11 cellular contexts compared by ENCODE assay signal in the genomic region with DNA sequence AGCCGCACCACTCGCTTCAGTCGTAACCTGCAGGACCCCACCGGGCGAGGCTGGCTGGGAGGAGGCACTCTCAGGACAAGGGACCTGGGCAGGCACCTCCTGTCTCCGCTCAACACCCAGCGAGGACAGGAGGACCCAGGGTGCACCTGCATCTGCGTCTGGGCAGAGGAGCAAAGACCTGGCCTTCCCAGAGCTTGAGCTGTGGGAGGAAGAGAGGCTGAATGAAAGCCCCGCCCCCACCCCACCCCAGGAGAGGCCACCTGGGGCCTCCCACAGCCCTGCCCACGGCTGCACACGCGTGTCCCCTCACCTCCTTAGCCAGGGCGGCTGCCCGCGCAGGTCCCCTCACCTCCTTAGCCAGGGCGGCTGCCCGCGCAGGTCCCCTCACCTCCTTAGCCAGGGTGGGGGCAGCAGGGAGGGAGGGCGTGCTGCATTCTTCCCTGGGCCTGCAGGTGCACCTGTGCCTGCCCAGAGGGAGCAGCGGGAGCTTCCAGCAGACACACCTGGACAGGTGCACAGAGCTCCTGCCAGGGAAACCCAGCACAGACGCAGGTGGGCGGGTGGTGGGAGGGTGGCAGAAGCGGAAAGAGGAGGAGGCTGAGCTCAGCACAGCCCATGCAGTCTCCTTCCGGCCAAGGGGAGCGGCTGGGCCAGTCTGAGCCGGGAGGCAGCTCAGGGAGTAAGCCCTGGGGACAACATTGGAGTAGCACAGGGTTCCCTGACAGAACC. TPM values are rescaled to one million over a fixed set of nuclear protein-coding genes. Genes with fewer than 3 reads are reported as not detected.
DNase-seq lines count a peak whose midpoint lies in the region; FAIRE-seq and TF ChIP-seq lines count a peak whose summit lies in the region.
"Had no signal": no experiment of that assay in that cellular context is flagged by ENCODE, and none has a peak within 500 bp of the region (broad histone marks: within the 10 kb centered on the region; RNA-seq: fewer than 3 reads in every experiment).

No MANE protein-coding gene starts in this region.

- no peak overlapping the region for H2BK5ac ChIP-seq in H1 (ENCODE audit: low read depth, low read length)

- no peak overlapping the region for H2BK120ac ChIP-seq in H1 (replicated peaks; ENCODE audit: low read depth, low read length)

- no peaks in the 10 kb centered on the region for H4K20me1 ChIP-seq in H1 (replicated peaks in 1 of 2; ENCODE audit: control insufficient read depth in 1 of 2, insufficient read depth in 2 of 2, low read length in 2 of 2)

- no peak for FAIRE-seq in H1 (lab: Jason Lieb, UNC)
- FAIRE-seq: G401.6 had no signal

- H3K4me1 ChIP-seq in H1 (replicated peaks in 1 of 4; ENCODE audit: control insufficient read depth in 3 of 4, insufficient read depth in 4 of 4, low read length in 3 of 4) (peaks cover 0 to 9% (median under 1%) of the 10 kb centered on the region in 4 experiments; a peak in 2 of 7 replicates), stomach (peaks cover 34 to 69% (median 58%) of the 10 kb centered on the region in 4 donors)

- H3K18ac ChIP-seq in H1 (ENCODE audit: extremely low read depth, low read length) = no peak overlapping the region; the same call in 1 of the 2 replicates

- peak overlapping the region; percentile 72 for H4K8ac ChIP-seq in H1 (ENCODE audit: extremely low read depth, insufficient read depth, low read length)

- H4K91ac ChIP-seq in H1 (replicated peaks; ENCODE audit: insufficient read length, low read length) = no peak overlapping the region

- no peak overlapping the region; a peak in 1 of 4 replicates for H3K4me2 ChIP-seq in H1 (ENCODE audit: insufficient read depth in 1 of 2, low read depth in 2 of 2, low read length in 2 of 2)

- H3K27ac ChIP-seq in H1 (ENCODE audit: low read depth, low read length) = no peak overlapping the region
- H3K27ac ChIP-seq in stomach = peak overlapping the region; percentile 79 to 91 (median 87)
- H3K27ac ChIP-seq in brain microvascular endothelial cell = no peak overlapping the region
- H3K27ac ChIP-seq: ovary had no signal

- no peak overlapping the region for H2BK12ac ChIP-seq in H1 (ENCODE audit: low read depth, low read length)

- H3K56ac ChIP-seq in H1 (replicated peaks; ENCODE audit: insufficient read length, low read depth, low read length) = no peak overlapping the region

- H2AK5ac ChIP-seq in H1 (ENCODE audit: low read depth, low read length) = no peak overlapping the region

- TF ChIP-seq RAD21 in H1 (IDR thresholded peaks at IDR 0.05 in 1 of 2, conservative IDR thresholded peaks at IDR 0.05 in 1 of 2; ENCODE audit: low read depth in 2 of 2, low read length in 2 of 2) = no peak

- no peak overlapping the region for H3K23ac ChIP-seq in H1 (ENCODE audit: insufficient read length)

- H4K5ac ChIP-seq in H1 (ENCODE audit: insufficient read length, low read depth, low read length) = no peak overlapping the region

- H3K9ac ChIP-seq in H1 (replicated peaks in 1 of 4; ENCODE audit: extremely low read depth in 1 of 4, low read depth in 3 of 4, low read length in 3 of 4) = no peak overlapping the region

- no peak overlapping the region for H2BK15ac ChIP-seq in H1 (ENCODE audit: low read length)

- intact Hi-C loops in stomach (cut with DNase I; ENCODE audit: low total_unique reads) = no loop called here

- H3K4ac ChIP-seq in H1 (replicated peaks; ENCODE audit: insufficient read length, low read depth, low read length) = no peak overlapping the region

- POLR2A ChIA-PET in H1 (lab: Charles Lee; ENCODE audit: partially characterized antibody) = interaction anchor here (1.0 to 5.4 kb wide), 2 partner anchors 12 to 16 kb away, joined by 3 to 22 read pairs; no protein-coding TSS in a partner anchor

- no peaks in the 10 kb centered on the region for H3K9me3 ChIP-seq in H1 (ENCODE audit: insufficient read depth in 2 of 2, low read depth in 1 of 2, low read length in 1 of 2)
- H3K9me3 ChIP-seq in stomach = no peaks in the 10 kb centered on the region
- H3K9me3 ChIP-seq: ovary had no signal

- no peak overlapping the region for H2AFZ ChIP-seq in H1 (ENCODE audit: low read length)

- H3K27me3 ChIP-seq in H7 (ENCODE audit: control insufficient read depth, insufficient read depth, low read length) (no peaks in the 10 kb centered on the region), H1 (replicated peaks in 1 of 4; ENCODE audit: control insufficient read depth in 3 of 4, extremely low read depth in 1 of 4, insufficient read depth in 3 of 4, low read length in 3 of 4) (no peaks in the 10 kb centered on the region), stomach (peaks cover 0 to 8% (median 0%) of the 10 kb centered on the region in 3 donors), brain microvascular endothelial cell (replicated peaks) (peaks cover 15% of the 10 kb centered on the region)
- H3K27me3 ChIP-seq: ovary had no signal

- WGBS in H1 (ENCODE audit: extremely low coverage in 1 of 2, insufficient coverage in 1 of 2, insufficient read length in 1 of 2, insufficient replicate concordance in 2 of 2, low coverage in 1 of 2, low lambda C conversion rate in 2 of 2, missing lambda C conversion rate in 1 of 2), 2 experiments = 74% methylated on average over 15 of the region's 26 CpGs; no CpG with 5 or more reads in 1 of the 2 experiments
- 24 to 66% (median 42%) methylated on average over 6 to 26 of the region's 26 CpGs for WGBS in stomach, 5 donors

- no peak overlapping the region for H3K4me3 ChIP-seq in H7 (ENCODE audit: insufficient read depth, low read depth, low read length)
- H3K4me3 ChIP-seq in H1 (ENCODE audit: extremely low read depth in 1 of 4, insufficient read depth in 2 of 4, low read depth in 3 of 4, low read length in 4 of 4) = no peak overlapping the region
- peak overlapping the region in 1 of 4 donors; percentile 3 for H3K4me3 ChIP-seq in stomach
- no peak overlapping the region for H3K4me3 ChIP-seq in brain microvascular endothelial cell (ENCODE audit: low read depth, low read length)
- H3K4me3 ChIP-seq: ovary had no signal

- TF ChIP-seq EP300 in H1 (IDR thresholded peaks at IDR 0.05; ENCODE audit: borderline replicate concordance in 1 of 2, low read depth in 2 of 2, low read length in 2 of 2) = no peak
- no peak for TF ChIP-seq EP300 in stomach (IDR thresholded peaks at IDR 0.05)

- H2BK20ac ChIP-seq in H1 (ENCODE audit: low read length) = no peak overlapping the region

- H3K79me1 ChIP-seq in H1 (ENCODE audit: low read depth, low read length) = no peaks in the 10 kb centered on the region

- in situ Hi-C loops in brain microvascular endothelial cell (cut with HindIII; ENCODE audit: low pct_ligation_motif_present, low sequenced_read_pairs) = no loop called here

- H3K23me2 ChIP-seq in H1 (ENCODE audit: low read depth, low read length) = no peaks in the 10 kb centered on the region

- H3K36me3 ChIP-seq in H7 (replicated peaks; ENCODE audit: control insufficient read depth, insufficient read depth, low read length) = no peaks in the 10 kb centered on the region
- no peaks in the 10 kb centered on the region for H3K36me3 ChIP-seq in H1 (ENCODE audit: control insufficient read depth in 2 of 4, insufficient read depth in 4 of 4, low read length in 3 of 4)
- H3K36me3 ChIP-seq in stomach = no peaks in the 10 kb centered on the region
- no peaks in the 10 kb centered on the region for H3K36me3 ChIP-seq in brain microvascular endothelial cell (replicated peaks)
- H3K36me3 ChIP-seq: ovary had no signal

- TF ChIP-seq POLR2A in H1 (IDR thresholded peaks at IDR 0.05; ENCODE audit: control extremely low read depth in 1 of 2, low read depth in 2 of 2, low read length in 2 of 2) = no peak
- peak in 2 of 4 donors; percentile 64 to 74 for TF ChIP-seq POLR2A in stomach (IDR thresholded peaks at IDR 0.05)

- CTCF ChIA-PET in H1 (lab: Charles Lee; ENCODE audit: partially characterized antibody) = interaction anchor here (0.8 to 3.4 kb wide), 10 partner anchors 8 to 210 kb away, joined by 3 to 14 read pairs (median 4); no protein-coding TSS in a partner anchor

- peak; percentile 85 for DNase-seq in H7
- peak; percentile 75 for DNase-seq in NCI-H2171 (lab: John Stamatoyannopoulos, UW)
- no peak for DNase-seq in H1 (ENCODE audit: low read depth in 1 of 2, low spot score in 2 of 2)
- peak; percentile 89 for DNase-seq in stomach
- DNase-seq in GOT3 (lab: John Stamatoyannopoulos, UW) = no peak
- no peak for DNase-seq in brain microvascular endothelial cell
- DNase-seq in activated effector memory CD4-positive, alpha-beta T cell treated with Interleukin-2 at 50 U/mL for 16 hours = no peak
- DNase-seq: NCI-H1694, ovary, T-helper 2 cell had no signal

- TF ChIP-seq CTCF in H1 (IDR thresholded peaks at IDR 0.05; ENCODE audit: control extremely low read depth in 1 of 3, insufficient read depth in 1 of 3, low read depth in 1 of 3, low read length in 3 of 3) = no peak
- peak in 2 of 7 experiments; percentile 25 to 26 for TF ChIP-seq CTCF in stomach (IDR thresholded peaks at IDR 0.05)
- TF ChIP-seq CTCF in brain microvascular endothelial cell (IDR thresholded peaks at IDR 0.05; ENCODE audit: low read depth, low read length, missing control alignments) = no peak

- H3K14ac ChIP-seq in H1 (ENCODE audit: insufficient read length) = no peak overlapping the region

- no peaks in the 10 kb centered on the region for H3K79me2 ChIP-seq in H1 (ENCODE audit: control insufficient read depth in 1 of 2, insufficient read depth in 2 of 2, low read length in 2 of 2)

TF ChIP-seq in H1, 55 proteins besides CTCF, POLR2A, EP300 and RAD21 (continues in another document):
- TF ChIP-seq KDM5A (IDR thresholded peaks at IDR 0.05; ENCODE audit: low read length) (no peak), BACH1 (IDR thresholded peaks at IDR 0.05; ENCODE audit: low read length) (no peak), CEBPB (IDR thresholded peaks at IDR 0.05; ENCODE audit: low read depth, low read length) (no peak), RFX5 (IDR thresholded peaks at IDR 0.05; ENCODE audit: borderline replicate concordance, low read depth, low read length) (no peak)

RNA-seq across cellular contexts. Expression of a gene that starts 18.5 kb away (rescaled TPM):
- 17.7 and 19.8 TPM in 2 replicates for total RNA-seq in H7 (2014; rRNA removed; shearing (Covaris generic))
- 38.6 and 39.7 TPM in 2 replicates for total RNA-seq in H1 (2021; fragmentation: NEBNext Ultra II Directional; extraction: Animal tissue kit (Norgen Biotek cat#: 25700))
- polyA plus RNA-seq in H1 (2011; rRNA removed) = 23.5 and 37.5 TPM in 2 replicates
- 26.4 TPM for polyA plus RNA-seq in H1 (2011; cell fraction: cytosol; rRNA removed)
- polyA plus RNA-seq in H1 (2011; cell fraction: nucleus; rRNA removed) = 181 TPM
- 27.4 to 47.0 TPM (median 38.9 TPM) in 4 replicates for polyA plus RNA-seq in H1 (2012, experiment 1 of 2)
- 19.5 TPM for polyA plus RNA-seq in H1 (2012, experiment 2 of 2)
- polyA plus RNA-seq in H1 (2013, experiment 1 of 2) = 27.2 TPM
- polyA plus RNA-seq in H1 (2013, experiment 2 of 2) = 24.9 TPM
- 23.8 and 28.1 TPM in 2 replicates for polyA minus RNA-seq in H1 (2011; rRNA and poly(A)+ RNA removed)
- 33.8 TPM for polyA minus RNA-seq in H1 (2011; cell fraction: cytosol; rRNA and poly(A)+ RNA removed)
- polyA minus RNA-seq in H1 (2011; cell fraction: nucleus; rRNA and poly(A)+ RNA removed) = 44.5 TPM
- 100 to 1,000 TPM in 3 of 5 donors, 10 to 100 TPM in 2; 23.9 to 346 (median 126) TPM for total RNA-seq in stomach
- 10 to 100 TPM in 2 of 3 donors, 1 to 10 TPM in 1; 4.7 to 12.4 (median 10.3) TPM for polyA plus RNA-seq in stomach

Comparison
In these comparisons a context has a peak if more than half of its experiments do, and no peak if none do; other contexts are left out.
1. DNase-seq: peak in H7 (single experiment), NCI-H2171 (single experiment) and stomach (single experiment); none in H1 (0 of 2), GOT3 (single experiment), brain microvascular endothelial cell (single experiment) and activated effector memory CD4-positive, alpha-beta T cell treated with Interleukin-2 at 50 U/mL for 16 hours (single experiment).
2. H3K27ac ChIP-seq: peak in stomach (5 of 5); none in H1 (single experiment) and brain microvascular endothelial cell (single experiment).